In genomic region chr9:114561771-114562170, GRCh38 we compare ENCODE assay signal across 25 cellular contexts.
"Had no signal": no experiment of that assay in that cellular context is flagged by ENCODE, and none has a peak within 500 bp of the region (broad histone marks: within the 10 kb centered on the region; RNA-seq: fewer than 3 reads in every experiment).

No MANE protein-coding gene starts in this region.

- H3K27me3 ChIP-seq: neural progenitor cell, ovary, right lobe of liver, sigmoid colon, stomach, thyroid gland, upper lobe of left lung, vagina had no signal

- H3K79me2 ChIP-seq: parathyroid adenoma had no signal

- H3K9me3 ChIP-seq: ovary, psoas muscle, right lobe of liver, stomach, thoracic aorta, thyroid gland, tibial nerve, upper lobe of left lung, vagina had no signal

- H3K9ac ChIP-seq: neural progenitor cell, parathyroid adenoma had no signal

- FAIRE-seq: small intestine, urothelium cell line had no signal

- DNase-seq: occipital lobe; ovary; posterior cingulate gyrus; psoas muscle; right cardiac atrium; right lobe of liver; sigmoid colon; small intestine; stimulated activated CD4-positive, alpha-beta T cell treated with anti-CD3 and anti-CD28 coated beads, Interleukin-15, amount 100 ng/mL, for 24 hours; stimulated activated CD4-positive, alpha-beta T cell treated with anti-CD3 and anti-CD28 coated beads, Interleukin-2, amount 100 ng/mL, for 24 hours; stimulated activated CD4-positive, alpha-beta T cell treated with anti-CD3 and anti-CD28 coated beads, Interleukin-2, amount 100 ng/mL, for 48 hours; stimulated activated CD4-positive, alpha-beta T cell treated with anti-CD3 and anti-CD28 coated beads, Interleukin-4, amount 100 ng/mL, for 24 hours; stimulated activated naive B cell treated with anti-CD40 and anti-IgM and Interleukin-4, amounts not matched to agents 10 μg/mL and 1 μg/mL and 100 μg/mL, for 72 hours; stimulated activated naive CD4-positive, alpha-beta T cell treated with Interleukin-2 at 50 U/mL for 16 hours; stomach; thyroid gland; trophoblast cell; upper lobe of left lung had no signal

- ATAC-seq: psoas muscle; right cardiac atrium; right lobe of liver; stimulated activated effector memory CD8-positive, alpha-beta T cell treated with anti-CD3 and anti-CD28 coated beads, Interleukin-12 subunit alpha, Interleukin-12 subunit beta, amount 100 ng/mL, for 72 hours; stimulated activated naive B cell treated with anti-CD40 and anti-IgM and Interleukin-4, amounts not matched to agents 10 μg/mL and 1 μg/mL and 100 μg/mL, for 72 hours had no signal

- H3K4me2 ChIP-seq: neural progenitor cell had no signal

- H2AFZ ChIP-seq: neural progenitor cell, parathyroid adenoma had no signal

- H3K4me1 ChIP-seq: parathyroid adenoma, psoas muscle, right lobe of liver, sigmoid colon, stomach, tibial nerve, vagina had no signal

- H3K36me3 ChIP-seq: neural progenitor cell, ovary, right lobe of liver, sigmoid colon, stomach, thoracic aorta, thyroid gland, tibial nerve, upper lobe of left lung, vagina had no signal

- H3K27ac ChIP-seq: neural progenitor cell, ovary, parathyroid adenoma, psoas muscle, right lobe of liver, sigmoid colon, stomach, thoracic aorta, thyroid gland, tibial nerve, upper lobe of left lung, vagina had no signal

- H3K4me3 ChIP-seq: neural progenitor cell, ovary, psoas muscle, right lobe of liver, sigmoid colon, stomach, thoracic aorta, thyroid gland, tibial nerve, upper lobe of left lung, vagina had no signal
